Comparison of ENCODE assay signal across 20 cellular contexts in the genomic region with DNA sequence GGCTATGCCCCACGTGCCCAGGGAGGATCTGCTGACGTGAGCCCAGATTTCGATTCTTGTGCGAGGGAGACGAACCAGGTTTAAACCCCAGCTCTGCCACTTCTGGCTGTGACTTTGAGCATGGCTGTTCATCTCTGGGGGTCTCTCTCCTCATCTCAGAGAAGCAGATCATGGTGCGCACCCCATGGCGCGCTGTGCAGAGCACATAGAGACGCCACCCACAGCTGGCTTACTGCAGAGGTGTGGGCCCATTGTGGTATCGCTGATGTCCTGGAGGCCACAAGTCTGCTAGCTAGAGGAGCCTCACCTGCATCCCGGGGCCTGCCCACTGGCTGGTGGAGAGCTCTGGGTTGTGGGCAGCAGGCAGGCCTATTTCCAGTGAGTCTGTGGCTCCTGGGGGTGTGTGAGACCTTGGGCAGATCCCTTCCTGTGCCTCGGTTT.
DNase-seq lines count a peak whose midpoint lies in the region; ATAC-seq, FAIRE-seq and TF ChIP-seq lines count a peak whose summit lies in the region.
"Had no signal": no experiment of that assay in that cellular context is flagged by ENCODE, and none has a peak within 500 bp of the region (broad histone marks: within the 10 kb centered on the region; RNA-seq: fewer than 3 reads in every experiment).

No MANE protein-coding gene starts in this region.

- no peak for TF ChIP-seq CTCF in kidney (IDR thresholded peaks at IDR 0.05; ENCODE audit: borderline replicate concordance, extremely low read depth, insufficient read depth)

- peaks cover 7% of the 10 kb centered on the region in 2 donors for H3K36me3 Mint-ChIP-seq in stimulated activated naive B cell treated with anti-CD40 and anti-IgM and Interleukin-4, amounts not matched to agents 10 μg/mL and 1 μg/mL and 100 μg/mL, for 72 hours
- H3K36me3 Mint-ChIP-seq: CD14-positive monocyte had no signal

- H3K4me2 ChIP-seq in Karpas-422 (ENCODE audit: low read depth, low read length, poor library complexity, severe bottlenecking): peak overlapping the region; percentile 58

- H2AFZ ChIP-seq in Karpas-422 (ENCODE audit: low read length): no peak overlapping the region
- H2AFZ ChIP-seq: GM23248 had no signal

- peaks cover 44% of the 10 kb centered on the region for H3K79me2 ChIP-seq in Karpas-422 (ENCODE audit: low read length)

- H3K4me1 ChIP-seq in Karpas-422 (ENCODE audit: low read length) (peaks cover 100% of the 10 kb centered on the region), kidney (ENCODE audit: control insufficient read depth in 1 of 2, insufficient read depth in 1 of 2, low read depth in 1 of 2, low read length in 2 of 2) (peaks cover 0 to 7% of the 10 kb centered on the region in 2 donors)

- intact Hi-C loops in Right ventricle myocardium superior (cut with DNase I): no loop called here
- intact Hi-C loops in cardiac septum (cut with DNase I): no loop called here
- intact Hi-C loops in kidney (cut with DNase I): no loop called here

- H3K4me3 Mint-ChIP-seq in stimulated activated naive B cell treated with anti-CD40 and anti-IgM and Interleukin-4, amounts not matched to agents 10 μg/mL and 1 μg/mL and 100 μg/mL, for 72 hours: peak overlapping the region; percentile 57 to 72
- H3K4me3 Mint-ChIP-seq: CD14-positive monocyte had no signal

- H3K4me1 Mint-ChIP-seq in stimulated activated naive B cell treated with anti-CD40 and anti-IgM and Interleukin-4, amounts not matched to agents 10 μg/mL and 1 μg/mL and 100 μg/mL, for 72 hours: peaks cover 76 to 100% of the 10 kb centered on the region in 2 donors

- H3K36me3 ChIP-seq in Karpas-422 (ENCODE audit: insufficient read depth, low read length) (no peaks in the 10 kb centered on the region), kidney (ENCODE audit: control insufficient read depth in 1 of 2, insufficient read depth in 2 of 2, low read length in 2 of 2) (no peaks in the 10 kb centered on the region)

- H3K9me2 ChIP-seq in Karpas-422 (replicated peaks; ENCODE audit: insufficient read depth, low read length): no peaks in the 10 kb centered on the region

- peak overlapping the region; percentile 70 for H3K27ac Mint-ChIP-seq in stimulated activated naive B cell treated with anti-CD40 and anti-IgM and Interleukin-4, amounts not matched to agents 10 μg/mL and 1 μg/mL and 100 μg/mL, for 72 hours

- DNase-seq in Right ventricle myocardium superior (peak; percentile 34), cardiac septum (ENCODE audit: low spot score) (no peak), Karpas-422 (peak; percentile 73), kidney (peak; percentile 58), RCC 7860 (ENCODE audit: low spot score) (no peak), activated gamma-delta T cell (lab: John Stamatoyannopoulos, UW) (no peak)
- DNase-seq in stimulated activated naive B cell treated with anti-CD40 and anti-IgM and Interleukin-4, amounts not matched to agents 10 μg/mL and 1 μg/mL and 100 μg/mL, for 72 hours: no peak
- DNase-seq: 8988T, COR-L47, GM23248, KG1, NCI-H187, NCI-H446 treated with DMSO at 0.1 percent for 48 hours, NCI-H748 treated with DMSO at 0.1 percent for 48 hours, SIG-M5 had no signal

- H3K27ac ChIP-seq in Karpas-422 (ENCODE audit: low read length) (peak overlapping the region; percentile 98), kidney (ENCODE audit: low read depth in 2 of 2, low read length in 2 of 2) (no peak overlapping the region)
- H3K27ac ChIP-seq: GM23248 had no signal

- H3K9me3 Mint-ChIP-seq in stimulated activated naive B cell treated with anti-CD40 and anti-IgM and Interleukin-4, amounts not matched to agents 10 μg/mL and 1 μg/mL and 100 μg/mL, for 72 hours: no peaks in the 10 kb centered on the region
- H3K9me3 Mint-ChIP-seq: CD14-positive monocyte had no signal

- H3K9me3 ChIP-seq in Karpas-422 (ENCODE audit: low read length) (no peaks in the 10 kb centered on the region), kidney (ENCODE audit: control insufficient read depth in 1 of 2, low read length in 2 of 2) (no peaks in the 10 kb centered on the region)

- no peaks in the 10 kb centered on the region for H3K27me3 ChIP-seq in Karpas-422 (ENCODE audit: low read length)

- ATAC-seq in Right ventricle myocardium superior (ENCODE audit: poor library complexity) (no peak), HG03520 (IDR thresholded peaks at IDR 0.05; ENCODE audit: unreplicated experiment) (no peak)
- peak in 1 of 2 donors; percentile 1 for ATAC-seq in stimulated activated naive B cell treated with anti-CD40 and anti-IgM and Interleukin-4, amounts not matched to agents 10 μg/mL and 1 μg/mL and 100 μg/mL, for 72 hours (replicated peaks)
- ATAC-seq: Panc1 had no signal

- FAIRE-seq in kidney (lab: Jason Lieb, UNC) (no peak), RCC 7860 (lab: Jason Lieb, UNC) (no peak)
- FAIRE-seq: G401.6, GM12892 had no signal

- H3K27me3 Mint-ChIP-seq in stimulated activated naive B cell treated with anti-CD40 and anti-IgM and Interleukin-4, amounts not matched to agents 10 μg/mL and 1 μg/mL and 100 μg/mL, for 72 hours: no peaks in the 10 kb centered on the region

- no peaks in the 10 kb centered on the region; the same call in 1 of the 2 replicates for H4K20me1 ChIP-seq in Karpas-422 (ENCODE audit: insufficient read depth, low read depth, low read length)

- H3K9ac ChIP-seq in Karpas-422 (ENCODE audit: low read length) (peak overlapping the region; percentile 76), kidney (ENCODE audit: low read length in 2 of 2) (no peak overlapping the region)
- H3K9ac ChIP-seq: GM23248 had no signal

- H3K4me3 ChIP-seq in Karpas-422 (ENCODE audit: low read length): peak overlapping the region; percentile 2; the same call in 1 of the 2 replicates
- H3K4me3 ChIP-seq in kidney (ENCODE audit: low read length in 2 of 2): no peak overlapping the region
- H3K4me3 ChIP-seq: GM23248 had no signal

Comparison
In these comparisons a context has a peak if more than half of its experiments do, and no peak if none do; other contexts are left out.
1. DNase-seq: peak in Right ventricle myocardium superior (single experiment), Karpas-422 (single experiment) and kidney (single experiment); none in cardiac septum (single experiment), stimulated activated naive B cell treated with anti-CD40 and anti-IgM and Interleukin-4, amounts not matched to agents 10 μg/mL and 1 μg/mL and 100 μg/mL, for 72 hours (single experiment), RCC 7860 (single experiment) and activated gamma-delta T cell (single experiment).